In the genomic region with DNA sequence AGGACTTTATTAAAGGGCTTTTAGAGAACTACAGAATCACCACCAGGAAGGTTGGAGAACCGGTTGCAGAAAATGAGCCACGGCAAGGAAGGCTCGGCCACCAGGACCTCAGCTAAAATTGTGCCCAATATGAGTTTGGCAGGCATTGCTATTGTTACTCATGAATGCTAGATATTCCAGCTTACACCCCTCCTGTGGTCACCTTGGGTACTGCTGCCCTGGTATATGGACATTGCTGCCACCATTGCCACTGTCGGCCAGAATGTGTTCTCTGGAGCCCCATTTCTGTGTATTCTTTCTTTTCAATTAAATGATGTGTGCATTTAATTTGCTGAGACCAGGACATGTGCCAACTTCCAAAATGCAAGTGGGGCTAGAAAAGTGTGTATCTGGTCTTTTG, we compare ENCODE assay signal across 8 cellular contexts.
DNase-seq lines count a peak whose midpoint lies in the region; ATAC-seq and TF ChIP-seq lines count a peak whose summit lies in the region.
"Had no signal": no experiment of that assay in that cellular context is flagged by ENCODE, and none has a peak within 500 bp of the region (broad histone marks: within the 10 kb centered on the region; RNA-seq: fewer than 3 reads in every experiment).

No MANE protein-coding gene starts in this region.

- in situ Hi-C loops in G401 (cut with HindIII; ENCODE audit: low sequenced_read_pairs): no loop called here

- no peaks in the 10 kb centered on the region for H3K27me3 ChIP-seq in osteoblast (ENCODE audit: insufficient read depth, low read length)
- H3K27me3 ChIP-seq: SJSA1 had no signal

- no peaks in the 10 kb centered on the region for H3K4me1 ChIP-seq in osteoblast (ENCODE audit: insufficient read depth, low read length)
- H3K4me1 ChIP-seq: SJSA1 had no signal

- no peaks in the 10 kb centered on the region for H3K36me3 ChIP-seq in osteoblast (ENCODE audit: insufficient read depth, low read length)
- H3K36me3 ChIP-seq: SJSA1 had no signal

- H3K4me2 ChIP-seq in osteoblast (ENCODE audit: insufficient read depth, low read length): no peak overlapping the region

- peak; percentile 72 for ATAC-seq in GM21576 (IDR thresholded peaks at IDR 0.05; ENCODE audit: unreplicated experiment)

- peak; percentile 83 for TF ChIP-seq CTCF in epithelial cell of esophagus (IDR thresholded peaks at IDR 0.05; ENCODE audit: insufficient read depth, low read depth, low read length, missing control alignments)
- peak; percentile 61 for TF ChIP-seq CTCF in osteoblast (IDR thresholded peaks at IDR 0.05; ENCODE audit: extremely low read depth, low read depth, low read length)

- no peaks in the 10 kb centered on the region for H3K79me2 ChIP-seq in osteoblast (ENCODE audit: insufficient read depth, low read length)

- DNase-seq in G401 (ENCODE audit: low spot score) (peak; percentile 35), NCI-H69 (lab: John Stamatoyannopoulos, UW) (peak; percentile 39), epithelial cell of esophagus (ENCODE audit: low read depth) (peak; percentile 60), osteoblast (ENCODE audit: insufficient read length, low spot score, missing footprints) (no peak), T-helper 2 cell (no peak)
- no peak for DNase-seq in activated CD4-positive, CD25-positive, alpha-beta regulatory T cell treated with anti-CD3 and anti-CD28 coated beads, Interleukin-2, amount 50 U/mL, for 72 hours

- no peak overlapping the region for H3K4me3 ChIP-seq in epithelial cell of esophagus (ENCODE audit: low read length)
- no peak overlapping the region for H3K4me3 ChIP-seq in osteoblast (ENCODE audit: insufficient read depth, low read length)
- H3K4me3 ChIP-seq: SJSA1 had no signal

- H4K20me1 ChIP-seq in osteoblast (ENCODE audit: insufficient read depth, low read length): no peaks in the 10 kb centered on the region

- H2AFZ ChIP-seq in osteoblast (ENCODE audit: low read length): no peak overlapping the region

- H3K27ac ChIP-seq in osteoblast (ENCODE audit: low read depth, low read length): no peak overlapping the region
- H3K27ac ChIP-seq: SJSA1 had no signal

- H3K9me3 ChIP-seq in osteoblast (ENCODE audit: low read depth, low read length): no peaks in the 10 kb centered on the region
- H3K9me3 ChIP-seq: SJSA1 had no signal

Comparison
In these comparisons a context has a peak if more than half of its experiments do, and no peak if none do; other contexts are left out.
1. DNase-seq: peak in G401 (single experiment), NCI-H69 (single experiment) and epithelial cell of esophagus (single experiment); none in osteoblast (single experiment), activated CD4-positive, CD25-positive, alpha-beta regulatory T cell treated with anti-CD3 and anti-CD28 coated beads, Interleukin-2, amount 50 U/mL, for 72 hours (single experiment) and T-helper 2 cell (0 of 5).